In genomic region chrX:119565110-119565663, GRCh38 we compare ENCODE assay signal across 8 cellular contexts. TPM values are rescaled to one million over a fixed set of nuclear protein-coding genes. Genes with fewer than 3 reads are reported as not detected.
DNase-seq lines count a peak whose midpoint lies in the region; ATAC-seq and TF ChIP-seq lines count a peak whose summit lies in the region.

Gene STEEP1, minus strand, starts transcription at chrX:119565409. Its CDS starts 54 bp downstream, at chrX:119565355.

- H3K27me3 ChIP-seq in KMS-11 (ENCODE audit: insufficient read depth, low read depth) = no peaks in the 10 kb centered on the region
- H3K27me3 ChIP-seq in Panc1 (ENCODE audit: control insufficient read depth, insufficient read depth, low read length) = no peaks in the 10 kb centered on the region
- H3K27me3 ChIP-seq in muscle layer of colon (ENCODE audit: control insufficient read depth in 1 of 2, insufficient read depth in 2 of 2, low read length in 2 of 2) = no peaks in the 10 kb centered on the region

- H3K4me1 ChIP-seq in KMS-11 (ENCODE audit: low read depth, poor library complexity, severe bottlenecking) (no peaks in the 10 kb centered on the region), Panc1 (ENCODE audit: control insufficient read depth, insufficient read depth, low read length) (no peaks in the 10 kb centered on the region), muscle layer of colon (ENCODE audit: insufficient read depth, low read length) (no peaks in the 10 kb centered on the region)

- H3K36me3 ChIP-seq in KMS-11 (ENCODE audit: insufficient read depth) (no peaks in the 10 kb centered on the region), Panc1 (ENCODE audit: control insufficient read depth, insufficient read depth, low read length) (peaks cover 3% of the 10 kb centered on the region; the same call in 1 of the 2 replicates), muscle layer of colon (ENCODE audit: insufficient read depth, low read length) (no peaks in the 10 kb centered on the region)

- intact Hi-C loops in Panc1 (cut with micrococcal nuclease; ENCODE audit: unreplicated experiment) = no loop called here

- H3K9ac ChIP-seq in KMS-11 (peak within 1 kb of the TSS; percentile 52; the same call in 1 of the 2 replicates), muscle layer of colon (ENCODE audit: low read length) (peak within 1 kb of the TSS; percentile 71)

- no TSS peak for BruUV-seq in Panc1 (replicated peaks; lab: Mats Ljungman, UMichigan)

- H3K9me3 ChIP-seq in Panc1 (ENCODE audit: control insufficient read depth, insufficient read depth, low read depth, low read length) = no peaks in the 10 kb centered on the region
- H3K9me3 ChIP-seq in muscle layer of colon (ENCODE audit: low read length) = no peaks in the 10 kb centered on the region

- peak; percentile 93 for ATAC-seq in GM21723 (IDR thresholded peaks at IDR 0.05; ENCODE audit: unreplicated experiment)
- peak; percentile 98 for ATAC-seq in Panc1
- ATAC-seq in esophagus mucosa = peak; percentile 96

- CTCF ChIA-PET in Panc1 (lab: Charles Lee) = no interaction called here

- no peak within 1 kb of the TSS for H3K4me3 ChIP-seq in KMS-11 (IDR thresholded peaks at IDR 0.05; ENCODE audit: insufficient read depth, low read depth, low read length)
- H3K4me3 ChIP-seq in Panc1 (ENCODE audit: low read depth in 2 of 2, low read length in 2 of 2) = peak within 1 kb of the TSS; percentile 77 to 97
- peak within 1 kb of the TSS; percentile 37 to 68 for H3K4me3 ChIP-seq in muscle layer of colon (ENCODE audit: low read depth in 1 of 2, low read length in 2 of 2)

- POLR2A ChIA-PET in Panc1 (lab: Charles Lee) = interaction anchor here (0.6 to 1.0 kb wide), 2 partner anchors 13 to 81 kb away, joined by 4 to 6 read pairs; no protein-coding TSS in a partner anchor

- in situ Hi-C loops in Panc1 (cut with HindIII; ENCODE audit: low pct_unique_long_range_greater_than_20kb, low sequenced_read_pairs) = no loop called here

- H3K9me3 Mint-ChIP-seq in activated T-cell treated with anti-CD3 and anti-CD28 coated beads, Interleukin-2, amount 50 U/mL, for 24 hours = no peaks in the 10 kb centered on the region

- H4K20me1 ChIP-seq in KMS-11 (ENCODE audit: insufficient read depth) = no peaks in the 10 kb centered on the region

- H3K79me2 ChIP-seq in KMS-11 (ENCODE audit: insufficient read depth, low read depth) = peaks cover 16% of the 10 kb centered on the region; the same call in 1 of the 2 replicates

- H2AFZ ChIP-seq in KMS-11 (ENCODE audit: low read depth) = peak within 1 kb of the TSS; percentile 54

- peak within 1 kb of the TSS; percentile 86 for H3K4me2 ChIP-seq in KMS-11

- no peak for TF ChIP-seq CTCF in KMS-11 (conservative IDR thresholded peaks at IDR 0.05; ENCODE audit: low read depth, low read length)
- TF ChIP-seq CTCF in Panc1 (IDR thresholded peaks at IDR 0.05) = no peak

- peaks cover 13% of the 10 kb centered on the region for H3K36me3 Mint-ChIP-seq in activated T-cell treated with anti-CD3 and anti-CD28 coated beads, Interleukin-2, amount 50 U/mL, for 24 hours (ENCODE audit: low read depth)

- H3K27me3 Mint-ChIP-seq in activated T-cell treated with anti-CD3 and anti-CD28 coated beads, Interleukin-2, amount 50 U/mL, for 24 hours = peaks cover 6% of the 10 kb centered on the region

- peak within 1 kb of the TSS; percentile 42 for H3K27ac ChIP-seq in KMS-11
- peak within 1 kb of the TSS; percentile 89 for H3K27ac ChIP-seq in Panc1 (ENCODE audit: low read length)
- H3K27ac ChIP-seq in muscle layer of colon (ENCODE audit: low read depth, low read length) = no peak within 1 kb of the TSS

- H3K4me3 Mint-ChIP-seq in activated T-cell treated with anti-CD3 and anti-CD28 coated beads, Interleukin-2, amount 50 U/mL, for 24 hours = peak within 1 kb of the TSS; percentile 95

- H3K27ac Mint-ChIP-seq in activated T-cell treated with anti-CD3 and anti-CD28 coated beads, Interleukin-2, amount 50 U/mL, for 24 hours = peak within 1 kb of the TSS; percentile 94

- DNase-seq in DMS114 treated with DMSO at 0.1 percent for 48 hours (lab: John Stamatoyannopoulos, UW; ENCODE audit: unreplicated experiment) (peak; percentile 83), Panc1 (ENCODE audit: low read depth, low spot score) (peak; percentile 84)
- peak; percentile 86 for DNase-seq in activated T-cell treated with anti-CD3 and anti-CD28 coated beads, Interleukin-2, amount 50 U/mL, for 24 hours
- DNase-seq in stimulated activated CD8-positive, alpha-beta memory T cell treated with anti-CD3 and anti-CD28 coated beads, Interleukin-7, amount 100 ng/mL, for 1 hour (ENCODE audit: low read depth in 2 of 2) = peak; percentile 68 to 69

- peaks cover 16% of the 10 kb centered on the region for H3K4me1 Mint-ChIP-seq in activated T-cell treated with anti-CD3 and anti-CD28 coated beads, Interleukin-2, amount 50 U/mL, for 24 hours (ENCODE audit: low read depth)

RNA-seq across cellular contexts. Expression of gene STEEP1, which starts in this region (rescaled TPM):
- total RNA-seq in Panc1 (2021; ENCODE audit: unreplicated experiment) (42.2 TPM), esophagus mucosa (13.5 TPM)
- 26.3 TPM for polyA plus RNA-seq in Panc1 (2012; ENCODE audit: insufficient read length)
